8 cellular contexts compared by ENCODE assay signal in the genomic region with DNA sequence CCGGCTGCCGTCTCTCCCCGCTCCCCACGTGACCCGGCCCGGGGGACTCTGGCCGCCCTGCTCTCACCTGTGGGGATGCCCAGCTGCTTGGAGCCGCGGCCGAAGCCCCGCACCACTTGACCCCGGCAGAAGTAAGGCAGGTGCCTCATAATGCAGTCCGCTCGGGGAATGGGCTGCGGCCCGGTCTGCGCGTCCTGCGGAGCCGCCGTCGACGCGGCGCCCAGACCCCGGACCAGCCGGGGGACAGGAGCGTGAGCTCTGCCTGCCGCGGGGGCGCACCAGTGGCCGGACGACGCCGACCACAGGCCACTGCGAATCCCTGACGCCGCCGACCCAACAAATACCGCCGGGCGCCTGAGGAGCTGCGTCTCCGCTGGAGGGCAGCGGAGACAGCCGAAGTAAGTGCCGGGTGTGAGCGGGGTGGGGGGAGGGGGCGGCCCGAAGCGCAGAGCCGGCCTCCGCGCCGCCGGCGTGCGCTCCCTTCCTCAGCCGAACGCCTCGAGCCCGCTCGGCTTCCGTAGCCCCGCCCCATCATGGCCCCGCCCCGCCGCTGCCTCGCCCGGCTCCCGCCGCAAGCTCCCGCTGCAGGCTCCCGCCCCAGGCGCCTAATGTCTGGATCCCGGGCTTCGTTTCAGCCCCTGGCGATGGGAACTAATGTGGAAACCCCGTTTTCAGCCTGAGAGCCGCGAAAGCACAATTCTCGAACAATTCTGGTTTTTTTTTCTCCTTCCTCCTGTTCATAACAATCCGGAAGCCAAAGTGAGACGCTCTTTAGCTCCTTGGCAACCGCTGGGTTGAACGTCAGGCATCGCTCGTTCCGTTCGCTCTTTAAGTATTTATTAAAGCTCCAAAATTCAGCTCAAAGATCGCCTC. TPM values are rescaled to one million over a fixed set of nuclear protein-coding genes. Genes with fewer than 3 reads are reported as not detected.
A peak's percentile ranks its signal among the peaks of the same experiment; 100 is the strongest.
DNase-seq lines count a peak whose midpoint lies in the region; ATAC-seq and TF ChIP-seq lines count a peak whose summit lies in the region.

TSS of gene RFK (minus strand) at position 404 of the 873 bp plus-strand sequence. CDS start at position 149, 255 bp downstream.

- H3K4me1 ChIP-seq in heart left ventricle = peaks cover 0 to 43% (median 17%) of the 10 kb centered on the region in 12 donors
- peaks cover 7% of the 10 kb centered on the region for H3K4me1 ChIP-seq in upper lobe of right lung

- H3K27ac ChIP-seq in adipose tissue (ENCODE audit: low read depth, low read length) (peak within 1 kb of the TSS; percentile 87), heart left ventricle (peak within 1 kb of the TSS; percentile 86 to 99 (median 94)), upper lobe of right lung (peak within 1 kb of the TSS; percentile 97)

- no peaks in the 10 kb centered on the region for H3K27me3 ChIP-seq in heart left ventricle
- no peaks in the 10 kb centered on the region for H3K27me3 ChIP-seq in upper lobe of right lung

- TF ChIP-seq CTCF in GM12872 (IDR thresholded peaks at IDR 0.05; ENCODE audit: insufficient read depth, low read depth, low read length) (peak; percentile 33; the same call in 2 of the 3 replicates), heart left ventricle (IDR thresholded peaks at IDR 0.05) (peak in 11 of 12 donors; percentile 20 to 69 (median 42)), upper lobe of right lung (IDR thresholded peaks at IDR 0.05) (peak; percentile 42)

- H3K9me3 ChIP-seq in heart left ventricle (peaks cover 0 to 8% (median 0%) of the 10 kb centered on the region in 12 donors), upper lobe of right lung (no peaks in the 10 kb centered on the region)

- ATAC-seq in HG02610 (IDR thresholded peaks at IDR 0.05; ENCODE audit: unreplicated experiment) (peak; percentile 66), heart left ventricle (peak; percentile 92 to 98 (median 98)), upper lobe of right lung (peak; percentile 99)

- peaks cover 0 to 17% (median 4%) of the 10 kb centered on the region in 9 donors for H3K36me3 ChIP-seq in heart left ventricle
- no peaks in the 10 kb centered on the region for H3K36me3 ChIP-seq in upper lobe of right lung

- 0% methylated on average over 64 to 91 of the region's 91 CpGs for WGBS in adipose tissue, 3 donors
- 0% methylated on average over 19 to 91 of the region's 91 CpGs for WGBS in heart left ventricle, 4 donors

- H3K4me3 ChIP-seq in heart left ventricle (peak within 1 kb of the TSS; percentile 73 to 99 (median 93)), upper lobe of right lung (peak within 1 kb of the TSS; percentile 91)

- TF ChIP-seq POLR2A in heart left ventricle (IDR thresholded peaks at IDR 0.05) = peak in 1 of 2 donors; percentile 73

- intact Hi-C loops in heart left ventricle (cut with DNase I) = loop anchor here in 1 of 10 donors (5.0 kb wide), 1 partner anchor 263 kb away; no protein-coding TSS in a partner anchor
- intact Hi-C loops in posterior vena cava (cut with DNase I) = no loop called here
- intact Hi-C loops in upper lobe of right lung (cut with DNase I) = no loop called here

- DNase-seq in NCI-H1092 (lab: John Stamatoyannopoulos, UW) (peak; percentile 87), T follicular helper cell (ENCODE audit: low read depth) (peak; percentile 86), heart left ventricle (peak; percentile 94 to 97 (median 94)), posterior vena cava (ENCODE audit: low spot score) (peak; percentile 98), upper lobe of right lung (peak; percentile 93)

RNA-seq across cellular contexts. Expression of gene RFK, which starts in this region (rescaled TPM):
- polyA plus RNA-seq in adipose tissue = 10 to 100 TPM; 11.1 to 12.0 (median 11.9) TPM
- total RNA-seq in heart left ventricle = 10 to 100 TPM; 16.2 to 29.5 (median 23.6) TPM
- polyA plus RNA-seq in heart left ventricle = 10 to 100 TPM; 11.2 to 24.5 TPM
- 10 to 100 TPM; 18.3 to 22.1 TPM for total RNA-seq in posterior vena cava
- total RNA-seq in upper lobe of right lung = 19.4 TPM

Comparison
In these comparisons a context has a peak if more than half of its experiments do, and no peak if none do; other contexts are left out.
1. Peak in every context shown above with its lines: DNase-seq, ATAC-seq, H3K4me3 ChIP-seq and H3K27ac ChIP-seq.